Comparison of ENCODE assay signal across 12 cellular contexts in the genomic region with DNA sequence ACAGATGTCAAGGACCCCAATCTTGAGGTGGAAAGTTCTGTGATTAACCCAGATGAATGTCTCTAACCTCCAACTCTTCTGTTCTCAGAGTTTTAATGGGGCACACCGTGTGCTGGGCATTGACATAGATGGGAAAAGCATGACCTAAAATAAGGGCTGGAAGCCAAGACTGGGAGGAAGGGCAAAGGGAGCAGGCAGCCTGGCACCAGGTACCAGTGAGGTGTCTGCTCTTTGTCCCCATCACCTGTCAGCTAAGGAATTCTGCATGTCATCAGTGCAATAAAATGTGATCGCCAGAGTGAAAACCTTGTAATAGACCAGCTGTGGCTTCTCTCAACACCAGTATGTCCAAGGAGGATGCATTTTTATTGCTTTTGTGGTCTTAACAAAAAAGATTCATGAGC.
DNase-seq lines count a peak whose midpoint lies in the region; ATAC-seq and TF ChIP-seq lines count a peak whose summit lies in the region.
"Had no signal": no experiment of that assay in that cellular context is flagged by ENCODE, and none has a peak within 500 bp of the region (broad histone marks: within the 10 kb centered on the region; RNA-seq: fewer than 3 reads in every experiment).

No MANE protein-coding gene starts in this region.

- TF ChIP-seq CTCF in LNCaP clone FGC (IDR thresholded peaks at IDR 0.05; ENCODE audit: control insufficient read depth, extremely low read depth, insufficient read depth) (peak; percentile 41), breast epithelium (IDR thresholded peaks at IDR 0.05) (no peak), suprapubic skin (IDR thresholded peaks at IDR 0.05) (no peak)

- TF ChIP-seq EP300 in suprapubic skin (IDR thresholded peaks at IDR 0.05) = peak; percentile 98

- WGBS in suprapubic skin = 58% methylated on average over 2 of the region's 2 CpGs

- H3K4me1 ChIP-seq in breast epithelium = peaks cover 4 to 22% of the 10 kb centered on the region in 2 donors
- H3K4me1 ChIP-seq in suprapubic skin = peaks cover 60% of the 10 kb centered on the region

- H3K4me3 ChIP-seq in LNCaP clone FGC (ENCODE audit: low read depth, low read length) = no peak overlapping the region
- no peak overlapping the region for H3K4me3 ChIP-seq in breast epithelium
- no peak overlapping the region for H3K4me3 ChIP-seq in suprapubic skin

- H3K36me3 ChIP-seq in breast epithelium (no peaks in the 10 kb centered on the region), suprapubic skin (no peaks in the 10 kb centered on the region)

- H3K9me3 ChIP-seq in breast epithelium (no peaks in the 10 kb centered on the region), suprapubic skin (no peaks in the 10 kb centered on the region)

- intact Hi-C loops in breast epithelium (cut with DNase I; ENCODE audit: low total_unique reads) = loop anchor here (5.0 kb wide), 1 partner anchor 43 kb away; no protein-coding TSS in a partner anchor

- H3K27ac ChIP-seq in breast epithelium (peak overlapping the region; percentile 77 to 90), suprapubic skin (peak overlapping the region; percentile 14)

- TF ChIP-seq POLR2A in breast epithelium (IDR thresholded peaks at IDR 0.05) (no peak), suprapubic skin (IDR thresholded peaks at IDR 0.05) (no peak)

- DNase-seq in LNCaP clone FGC (ENCODE audit: low read depth) (peak; percentile 89), breast epithelium (ENCODE audit: low spot score in 2 of 2) (peak in 1 of 2 donors; percentile 66), left lobe of liver (ENCODE audit: low spot score) (peak; percentile 88), suprapubic skin (ENCODE audit: low spot score in 2 of 2) (no peak), SKM-1 treated with dmso at 0.1 percent for 144 hours (lab: John Stamatoyannopoulos, UW; ENCODE audit: unreplicated experiment) (no peak), anterior cingulate cortex (lab: John Stamatoyannopoulos, UW) (no peak)
- DNase-seq: activated gamma-delta T cell treated with Interleukin-2 at 50 U/mL for 16 hours; CD8-positive, alpha-beta memory T cell; immature natural killer cell; NCI-H1417; nephron progenitor cell had no signal

- H3K27me3 ChIP-seq in breast epithelium (no peaks in the 10 kb centered on the region), suprapubic skin (no peaks in the 10 kb centered on the region)

- ATAC-seq in left lobe of liver (peak; percentile 94), GM21423 (IDR thresholded peaks at IDR 0.05; ENCODE audit: unreplicated experiment) (no peak)

Comparison
In these comparisons a context has a peak if more than half of its experiments do, and no peak if none do; other contexts are left out.
1. DNase-seq: peak in LNCaP clone FGC (single experiment) and left lobe of liver (single experiment); none in suprapubic skin (0 of 2), SKM-1 treated with dmso at 0.1 percent for 144 hours (single experiment) and anterior cingulate cortex (0 of 58).